18 cellular contexts compared by ENCODE assay signal in the genomic region with DNA sequence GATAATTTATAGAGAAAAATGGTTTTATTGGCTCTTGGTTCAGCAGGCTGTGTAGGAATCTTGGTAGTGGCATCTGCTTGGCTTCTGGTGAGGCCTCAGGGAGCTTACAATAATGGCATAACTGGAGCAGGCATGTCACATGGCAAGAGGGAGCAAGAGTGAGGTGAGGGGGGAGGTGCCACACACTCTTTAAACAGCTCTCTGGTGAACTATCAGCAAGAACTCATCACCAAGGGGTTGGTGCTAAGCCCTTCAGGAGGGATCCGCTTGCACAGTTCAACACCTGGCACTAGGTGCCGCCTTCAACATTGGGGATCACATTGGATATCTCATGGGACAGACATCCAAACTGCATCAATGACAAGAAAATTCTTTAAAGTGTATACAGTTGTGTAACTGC. TPM values are rescaled to one million over a fixed set of nuclear protein-coding genes. Genes with fewer than 3 reads are reported as not detected.
A peak's percentile ranks its signal among the peaks of the same experiment; 100 is the strongest.
DNase-seq lines count a peak whose midpoint lies in the region; ATAC-seq and TF ChIP-seq lines count a peak whose summit lies in the region.
"Had no signal": no experiment of that assay in that cellular context is flagged by ENCODE, and none has a peak within 500 bp of the region (broad histone marks: within the 10 kb centered on the region; RNA-seq: fewer than 3 reads in every experiment).

No MANE protein-coding gene starts in this region.

- no peaks in the 10 kb centered on the region for H3K9me3 Mint-ChIP-seq in activated naive CD4-positive, alpha-beta T cell treated with anti-CD3 and anti-CD28 coated beads, Interleukin-2, amount 50 U/mL, for 72 hours
- H3K9me3 Mint-ChIP-seq in stimulated activated naive CD8-positive, alpha-beta T cell treated with anti-CD3 and anti-CD28 coated beads, Interleukin-15, amount 100 ng/mL, for 72 hours: peaks cover 0 to 8% of the 10 kb centered on the region in 2 donors

- H3K4me3 ChIP-seq in epithelial cell of esophagus (ENCODE audit: low read length): no peak overlapping the region
- H3K4me3 ChIP-seq: adrenal gland had no signal

- no peaks in the 10 kb centered on the region for H3K27me3 Mint-ChIP-seq in stimulated activated naive CD8-positive, alpha-beta T cell treated with anti-CD3 and anti-CD28 coated beads, Interleukin-15, amount 100 ng/mL, for 72 hours

- peak; percentile 39 to 40 for ATAC-seq in activated naive CD4-positive, alpha-beta T cell treated with anti-CD3 and anti-CD28 coated beads, Interleukin-2, amount 50 U/mL, for 72 hours
- peak; percentile 69 for ATAC-seq in stimulated activated naive CD8-positive, alpha-beta T cell treated with anti-CD3 and anti-CD28 coated beads, Interleukin-15, amount 100 ng/mL, for 72 hours
- no peak for ATAC-seq in GM19455 (IDR thresholded peaks at IDR 0.05; ENCODE audit: unreplicated experiment)

- POLR2A ChIA-PET in RWPE1 (lab: Yijun Ruan, JAX; ENCODE audit: low non-redundant PET): no interaction called here

- H3K4me3 Mint-ChIP-seq in stimulated activated naive CD8-positive, alpha-beta T cell treated with anti-CD3 and anti-CD28 coated beads, Interleukin-15, amount 100 ng/mL, for 72 hours: peak overlapping the region in 1 of 2 donors; percentile 51

- H3K4me1 Mint-ChIP-seq in stimulated activated naive CD8-positive, alpha-beta T cell treated with anti-CD3 and anti-CD28 coated beads, Interleukin-15, amount 100 ng/mL, for 72 hours: peaks cover 85% of the 10 kb centered on the region

- peaks cover 6 to 37% of the 10 kb centered on the region in 2 donors for H3K36me3 Mint-ChIP-seq in activated naive CD4-positive, alpha-beta T cell treated with anti-CD3 and anti-CD28 coated beads, Interleukin-2, amount 50 U/mL, for 72 hours

- TF ChIP-seq CTCF in RWPE1 (conservative IDR thresholded peaks at IDR 0.05; ENCODE audit: low read depth) (no peak), epithelial cell of esophagus (IDR thresholded peaks at IDR 0.05; ENCODE audit: insufficient read depth, low read depth, low read length, missing control alignments) (peak; percentile 34)

- no peak overlapping the region for H3K27ac Mint-ChIP-seq in activated naive CD4-positive, alpha-beta T cell treated with anti-CD3 and anti-CD28 coated beads, Interleukin-2, amount 50 U/mL, for 72 hours
- H3K27ac Mint-ChIP-seq in stimulated activated naive CD8-positive, alpha-beta T cell treated with anti-CD3 and anti-CD28 coated beads, Interleukin-15, amount 100 ng/mL, for 72 hours: no peak overlapping the region

- CTCF ChIA-PET in RWPE1 (lab: Yijun Ruan, JAX): no interaction called here

- DNase-seq in activated naive CD4-positive, alpha-beta T cell treated with anti-CD3 and anti-CD28 coated beads, Interleukin-2, amount 50 U/mL, for 72 hours (ENCODE audit: low spot score in 2 of 2): no peak
- DNase-seq in activated naive CD4-positive, alpha-beta T cell (lab: John Stamatoyannopoulos, UW): no peak
- peak; percentile 29 for DNase-seq in RWPE1 (ENCODE audit: low spot score)
- peak; percentile 37 for DNase-seq in epithelial cell of esophagus (ENCODE audit: low read depth)
- DNase-seq in stimulated activated naive CD8-positive, alpha-beta T cell treated with anti-CD3 and anti-CD28 coated beads, Interleukin-15, amount 100 ng/mL, for 72 hours: no peak
- DNase-seq in stimulated activated CD4-positive, alpha-beta T cell treated with anti-CD3 and anti-CD28 coated beads, Interleukin-1b, Interleukin-23, amount 100 ng/mL, for 48 hours: no peak
- DNase-seq in EL: no peak
- DNase-seq: activated CD8-positive, alpha-beta memory T cell treated with anti-CD3 and anti-CD28 coated beads for 24 hours; adrenal gland; AML-193; KBM-7; NCI-H187 treated with DMSO at 0.1 percent for 48 hours; NK-92 treated with Interleukin-12 subunit alpha and Interleukin-12 subunit beta, amount 100 ng/mL, for 24 hours; retina; stimulated activated CD4-positive, alpha-beta T cell treated with anti-CD3 and anti-CD28 coated beads, Interleukin-4, amount 100 ng/mL, for 4 hours; stimulated activated naive CD4-positive, alpha-beta T cell treated with Interleukin-2 at 50 U/mL for 16 hours; T-helper 1 cell had no signal

- H3K27ac ChIP-seq in RWPE1: no peak overlapping the region

RNA-seq across cellular contexts. Expression of gene GPBP1, which starts 10.5 kb away (rescaled TPM):
- 100 to 1,000 TPM in 1 of 2 donors, 10 to 100 TPM in 1; 91.7 to 108 TPM for total RNA-seq in activated naive CD4-positive, alpha-beta T cell treated with anti-CD3 and anti-CD28 coated beads, Interleukin-2, amount 50 U/mL, for 72 hours

Comparison
In these comparisons a context has a peak if more than half of its experiments do, and no peak if none do; other contexts are left out.
1. DNase-seq: peak in RWPE1 (single experiment) and epithelial cell of esophagus (single experiment); none in activated naive CD4-positive, alpha-beta T cell treated with anti-CD3 and anti-CD28 coated beads, Interleukin-2, amount 50 U/mL, for 72 hours (0 of 2), activated naive CD4-positive, alpha-beta T cell (0 of 4), stimulated activated naive CD8-positive, alpha-beta T cell treated with anti-CD3 and anti-CD28 coated beads, Interleukin-15, amount 100 ng/mL, for 72 hours (0 of 2), stimulated activated CD4-positive, alpha-beta T cell treated with anti-CD3 and anti-CD28 coated beads, Interleukin-1b, Interleukin-23, amount 100 ng/mL, for 48 hours (single experiment) and EL (single experiment).